Comparison of ENCODE assay signal across 24 cellular contexts in genomic region chr1:9059944-9060744, GRCh38. TPM values are rescaled to one million over a fixed set of nuclear protein-coding genes. Genes with fewer than 3 reads are reported as not detected.
"Had no signal": no experiment of that assay in that cellular context is flagged by ENCODE, and none has a peak within 500 bp of the region (broad histone marks: within the 10 kb centered on the region; RNA-seq: fewer than 3 reads in every experiment).

No MANE protein-coding gene starts in this region.

- ATAC-seq: activated T-helper 17 cell treated with anti-CD3 and anti-CD28 coated beads, Interleukin-2, amount 50 U/mL, for 72 hours; left lung; naive thymus-derived CD4-positive, alpha-beta T cell had no signal

- H3K9me3 ChIP-seq: left lung, neutrophil, right atrium auricular region, tibial artery had no signal

- H3K4me1 ChIP-seq: right atrium auricular region had no signal

- H3K27me3 ChIP-seq: cardiac muscle cell, dorsolateral prefrontal cortex, left lung, neutrophil, right atrium auricular region, tibial artery had no signal

- H3K4me3 ChIP-seq: cardiac muscle cell, dorsolateral prefrontal cortex, left lung, right atrium auricular region, skin epidermis, tibial artery had no signal

- DNase-seq: activated CD4-positive, CD25-positive, alpha-beta regulatory T cell treated with anti-CD3 and anti-CD28 coated beads, Interleukin-2, amount 50 U/mL, for 72 hours; activated naive CD4-positive, alpha-beta T cell treated with anti-CD3 and anti-CD28 coated beads for 36 hours; dorsolateral prefrontal cortex; endodermal cell; hippocampal formation; left lung; mammary epithelial cell; naive thymus-derived CD4-positive, alpha-beta T cell; stimulated activated CD4-positive, alpha-beta T cell treated with anti-CD3 and anti-CD28 coated beads, Interleukin-15, amount 100 ng/mL, for 24 hours; stimulated activated CD4-positive, alpha-beta T cell treated with anti-CD3 and anti-CD28 coated beads, Interleukin-4, amount 100 ng/mL, for 1 hour; stimulated activated naive CD4-positive, alpha-beta T cell; T-helper 9 cell; tibial artery had no signal

- H3K27ac ChIP-seq: cardiac muscle cell, dorsolateral prefrontal cortex, left lung, neutrophil, right atrium auricular region, skin epidermis, tibial artery had no signal

- FAIRE-seq: astrocyte, keratinocyte had no signal

- H3K36me3 ChIP-seq: cardiac muscle cell, left lung, right atrium auricular region, tibial artery had no signal

RNA-seq across cellular contexts. Expression of gene SLC2A5, which starts 9.3 kb away (rescaled TPM):
- total RNA-seq: activated CD8-positive, alpha-beta memory T cell treated with anti-CD3 and anti-CD28 coated beads for 36 hours; activated naive CD4-positive, alpha-beta T cell treated with anti-CD3 and anti-CD28 coated beads for 36 hours; cardiac muscle cell; endodermal cell; epithelial cell of proximal tubule had no signal
- polyA plus RNA-seq: cardiac muscle cell; naive thymus-derived CD4-positive, alpha-beta T cell had no signal

RNA-seq across cellular contexts. Expression of gene SLC2A7, which starts 33.9 kb away (rescaled TPM):
- total RNA-seq: activated CD8-positive, alpha-beta memory T cell treated with anti-CD3 and anti-CD28 coated beads for 36 hours; activated naive CD4-positive, alpha-beta T cell treated with anti-CD3 and anti-CD28 coated beads for 36 hours; activated T-helper 17 cell treated with anti-CD3 and anti-CD28 coated beads, Interleukin-2, amount 50 U/mL, for 72 hours; astrocyte; cardiac muscle cell; endodermal cell; epithelial cell of proximal tubule; mammary epithelial cell; mononuclear cell; naive thymus-derived CD4-positive, alpha-beta T cell; right atrium auricular region; subcutaneous adipose tissue had no signal
- polyA plus RNA-seq: cardiac muscle cell, keratinocyte, mammary epithelial cell had no signal
